9 cellular contexts compared by ENCODE assay signal in the genomic region with DNA sequence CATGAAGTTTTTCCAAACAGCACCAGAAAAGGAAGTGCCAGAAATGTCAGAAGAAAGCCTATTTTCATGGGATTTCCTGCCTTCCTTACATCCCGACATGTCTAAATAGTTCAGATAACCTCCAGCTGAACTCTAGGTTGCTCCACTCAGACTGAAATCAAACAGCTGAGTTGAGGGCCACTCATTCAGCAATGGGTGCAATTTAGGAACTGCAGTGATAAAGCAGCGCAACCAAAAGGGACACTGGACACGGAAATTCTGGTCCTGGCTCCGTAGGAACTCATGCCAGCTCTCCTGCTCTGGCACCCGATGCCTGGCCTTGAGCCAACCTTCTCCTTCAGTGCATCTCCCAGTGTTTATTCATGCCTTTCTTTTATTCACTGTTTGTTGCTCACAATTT.
A peak's percentile ranks its signal among the peaks of the same experiment; 100 is the strongest.
DNase-seq lines count a peak whose midpoint lies in the region; ATAC-seq and TF ChIP-seq lines count a peak whose summit lies in the region.
"Had no signal": no experiment of that assay in that cellular context is flagged by ENCODE, and none has a peak within 500 bp of the region (broad histone marks: within the 10 kb centered on the region; RNA-seq: fewer than 3 reads in every experiment).

No MANE protein-coding gene starts in this region.

- in situ Hi-C loops in astrocyte of the cerebellum (cut with HindIII; ENCODE audit: low sequenced_read_pairs): no loop called here

- TF ChIP-seq POLR2A in uterus (IDR thresholded peaks at IDR 0.05): no peak

- intact Hi-C loops in left ventricle myocardium inferior (cut with micrococcal nuclease) (no loop called here), Right ventricle myocardium inferior (cut with DNase I) (no loop called here), uterus (cut with DNase I; ENCODE audit: low total_unique reads) (no loop called here), ascending aorta (cut with DNase I) (no loop called here)

- H3K9ac ChIP-seq in mesenchymal stem cell (ENCODE audit: low read length): no peak overlapping the region

- peak overlapping the region in 1 of 2 experiments; percentile 70 for H3K18ac ChIP-seq in mesenchymal stem cell (ENCODE audit: low read depth in 1 of 2, low read length in 2 of 2)

- no peak overlapping the region for H3K14ac ChIP-seq in mesenchymal stem cell (ENCODE audit: low read length in 2 of 2)

- no peak overlapping the region for H2BK120ac ChIP-seq in mesenchymal stem cell (ENCODE audit: low read depth, low read length)

- H3K27ac ChIP-seq in left ventricle myocardium inferior (replicated peaks): no peak overlapping the region
- no peak overlapping the region for H3K27ac ChIP-seq in mesenchymal stem cell (ENCODE audit: low read length, poor library complexity, severe bottlenecking)
- peak overlapping the region; percentile 74 to 83 for H3K27ac ChIP-seq in uterus
- H3K27ac ChIP-seq in ascending aorta: no peak overlapping the region

- H3K27me3 ChIP-seq in left ventricle myocardium inferior (ENCODE audit: low read depth): peaks cover 60% of the 10 kb centered on the region
- peaks cover 0 to 43% of the 10 kb centered on the region in 2 experiments for H3K27me3 ChIP-seq in mesenchymal stem cell (ENCODE audit: control insufficient read depth in 1 of 2, insufficient read depth in 1 of 2, low read length in 2 of 2)
- no peaks in the 10 kb centered on the region for H3K27me3 ChIP-seq in uterus
- H3K27me3 ChIP-seq in ascending aorta: no peaks in the 10 kb centered on the region

- H3K36me3 ChIP-seq in left ventricle myocardium inferior (no peaks in the 10 kb centered on the region), mesenchymal stem cell (ENCODE audit: control insufficient read depth in 1 of 2, insufficient read depth in 2 of 2, low read depth in 1 of 2, low read length in 2 of 2) (no peaks in the 10 kb centered on the region), uterus (no peaks in the 10 kb centered on the region), ascending aorta (no peaks in the 10 kb centered on the region)

- no peak overlapping the region for H2BK5ac ChIP-seq in mesenchymal stem cell (ENCODE audit: low read depth, low read length, poor library complexity, severe bottlenecking)

- H3K4me3 ChIP-seq in left ventricle myocardium inferior (peak overlapping the region; percentile 71), astrocyte of the cerebellum (ENCODE audit: low read depth, low read length) (peak overlapping the region; percentile 49), mesenchymal stem cell (ENCODE audit: insufficient read depth in 1 of 2, low read depth in 1 of 2, low read length in 2 of 2) (no peak overlapping the region), uterus (peak overlapping the region; percentile 46 to 52), ascending aorta (no peak overlapping the region)

- no peak for ATAC-seq in Right ventricle myocardium inferior
- no peak for ATAC-seq in GM18502 (IDR thresholded peaks at IDR 0.05; ENCODE audit: poor library complexity, unreplicated experiment)

- H4K91ac ChIP-seq in mesenchymal stem cell (ENCODE audit: low read length): peak overlapping the region; percentile 46

- TF ChIP-seq CTCF in left ventricle myocardium inferior (IDR thresholded peaks at IDR 0.05; ENCODE audit: borderline replicate concordance) (no peak), astrocyte of the cerebellum (IDR thresholded peaks at IDR 0.05; ENCODE audit: low read depth, low read length, missing control alignments) (no peak), uterus (IDR thresholded peaks at IDR 0.05) (no peak), ascending aorta (IDR thresholded peaks at IDR 0.05) (no peak)

- peak overlapping the region in 1 of 2 experiments; percentile 61 for H2BK12ac ChIP-seq in mesenchymal stem cell (ENCODE audit: low read length in 2 of 2)

- H3K4me2 ChIP-seq in mesenchymal stem cell (ENCODE audit: low read length, poor library complexity, severe bottlenecking): peak overlapping the region; percentile 54

- no peak overlapping the region for H3K23ac ChIP-seq in mesenchymal stem cell (ENCODE audit: low read length in 2 of 2)

- no peak overlapping the region for H2AFZ ChIP-seq in mesenchymal stem cell (ENCODE audit: low read depth, low read length)

- WGBS in mesenchymal stem cell: 57% methylated on average over 5 of the region's 5 CpGs

- no peak for DNase-seq in left ventricle myocardium inferior
- DNase-seq in Right ventricle myocardium inferior (ENCODE audit: missing footprints): no peak
- DNase-seq in astrocyte of the cerebellum (ENCODE audit: low read depth): no peak
- DNase-seq in mesenchymal stem cell: peak; percentile 28
- peak; percentile 26 to 49 for DNase-seq in uterus
- DNase-seq in NCI-H1048 (lab: John Stamatoyannopoulos, UW): no peak
- DNase-seq in ascending aorta (ENCODE audit: low spot score in 2 of 2): no peak
- DNase-seq: NCI-H187 had no signal

- peaks cover 31% of the 10 kb centered on the region for H3K4me1 ChIP-seq in left ventricle myocardium inferior
- peaks cover 5% of the 10 kb centered on the region for H3K4me1 ChIP-seq in mesenchymal stem cell (ENCODE audit: control insufficient read depth, insufficient read depth, low read depth, low read length)
- no peaks in the 10 kb centered on the region for H3K4me1 ChIP-seq in uterus
- H3K4me1 ChIP-seq in ascending aorta: no peaks in the 10 kb centered on the region

- no peak overlapping the region for H2BK15ac ChIP-seq in mesenchymal stem cell (ENCODE audit: low read depth, poor library complexity, severe bottlenecking)

- peak overlapping the region; percentile 10 for H2AK5ac ChIP-seq in mesenchymal stem cell (ENCODE audit: low read length, severe bottlenecking)

- peak overlapping the region; percentile 55 for H4K8ac ChIP-seq in mesenchymal stem cell (ENCODE audit: low read length)

- no peaks in the 10 kb centered on the region for H3K9me3 ChIP-seq in left ventricle myocardium inferior (replicated peaks)
- no peaks in the 10 kb centered on the region for H3K9me3 ChIP-seq in mesenchymal stem cell (ENCODE audit: control insufficient read depth, low read length)
- no peaks in the 10 kb centered on the region for H3K9me3 ChIP-seq in uterus
- no peaks in the 10 kb centered on the region for H3K9me3 ChIP-seq in ascending aorta

- H3K4ac ChIP-seq in mesenchymal stem cell (ENCODE audit: low read depth in 1 of 2, low read length in 2 of 2): peak overlapping the region; percentile 35 to 50

- peaks cover 6% of the 10 kb centered on the region for H3K79me1 ChIP-seq in mesenchymal stem cell (replicated peaks; ENCODE audit: low read length, poor library complexity, severe bottlenecking)

Comparison
In these comparisons a context has a peak if more than half of its experiments do, and no peak if none do; other contexts are left out.
1. DNase-seq: peak in mesenchymal stem cell (single experiment) and uterus (2 of 2); none in left ventricle myocardium inferior (single experiment), Right ventricle myocardium inferior (single experiment), astrocyte of the cerebellum (single experiment), NCI-H1048 (single experiment) and ascending aorta (0 of 2).
2. H3K27ac ChIP-seq: peak in uterus (2 of 2); none in left ventricle myocardium inferior (single experiment), mesenchymal stem cell (single experiment) and ascending aorta (0 of 2).
3. H3K4me3 ChIP-seq: peak in left ventricle myocardium inferior (single experiment), astrocyte of the cerebellum (single experiment) and uterus (2 of 2); none in mesenchymal stem cell (0 of 2) and ascending aorta (0 of 2).